Comparison of ENCODE assay signal across 10 cellular contexts in genomic region chr21:36773111-36773510, GRCh38.
DNase-seq lines count a peak whose midpoint lies in the region; ATAC-seq, FAIRE-seq and TF ChIP-seq lines count a peak whose summit lies in the region.
"Had no signal": no experiment of that assay in that cellular context is flagged by ENCODE, and none has a peak within 500 bp of the region (broad histone marks: within the 10 kb centered on the region; RNA-seq: fewer than 3 reads in every experiment).

No MANE protein-coding gene starts in this region.

- no peaks in the 10 kb centered on the region for H3K9me3 Mint-ChIP-seq in astrocyte (ENCODE audit: unreplicated experiment)
- H3K9me3 Mint-ChIP-seq in stimulated activated memory B cell treated with anti-CD40 and anti-IgM and Interleukin-4, amounts not matched to agents 10 μg/mL and 1 μg/mL and 100 μg/mL, for 72 hours = no peaks in the 10 kb centered on the region
- H3K9me3 Mint-ChIP-seq: activated B cell treated with CpG ODN at 0.5 μM for 24 hours had no signal

- FAIRE-seq in astrocyte (lab: Jason Lieb, UNC) (no peak), urothelium cell line (lab: Jason Lieb, UNC) (no peak)

- H3K79me2 ChIP-seq in astrocyte (ENCODE audit: insufficient read depth, low read length) = no peaks in the 10 kb centered on the region

- H3K36me3 Mint-ChIP-seq in astrocyte (ENCODE audit: low read depth, unreplicated experiment) = no peaks in the 10 kb centered on the region
- H3K36me3 Mint-ChIP-seq in stimulated activated memory B cell treated with anti-CD40 and anti-IgM and Interleukin-4, amounts not matched to agents 10 μg/mL and 1 μg/mL and 100 μg/mL, for 72 hours = no peaks in the 10 kb centered on the region

- H3K4me1 ChIP-seq in astrocyte (ENCODE audit: insufficient read depth, low read length) = peaks cover 28% of the 10 kb centered on the region

- H3K4me3 ChIP-seq in astrocyte (ENCODE audit: insufficient read depth, low read depth, low read length) = no peak overlapping the region

- H3K9ac ChIP-seq in astrocyte (ENCODE audit: low read length) = peak overlapping the region; percentile 32

- no peaks in the 10 kb centered on the region for H3K27me3 ChIP-seq in astrocyte (ENCODE audit: insufficient read depth, low read length)

- no peaks in the 10 kb centered on the region for H3K27me3 Mint-ChIP-seq in astrocyte (ENCODE audit: low read depth, unreplicated experiment)
- H3K27me3 Mint-ChIP-seq in stimulated activated memory B cell treated with anti-CD40 and anti-IgM and Interleukin-4, amounts not matched to agents 10 μg/mL and 1 μg/mL and 100 μg/mL, for 72 hours = no peaks in the 10 kb centered on the region
- H3K27me3 Mint-ChIP-seq: activated B cell treated with CpG ODN at 0.5 μM for 24 hours had no signal

- ATAC-seq in stimulated activated memory B cell treated with anti-CD40 and anti-IgM and Interleukin-4, amounts not matched to agents 10 μg/mL and 1 μg/mL and 100 μg/mL, for 72 hours = no peak
- ATAC-seq in GM21526 (IDR thresholded peaks at IDR 0.05; ENCODE audit: low FRiP score, unreplicated experiment) = no peak

- H3K9me3 ChIP-seq in astrocyte (ENCODE audit: insufficient read depth, low read depth, low read length) = no peaks in the 10 kb centered on the region

- H4K20me1 ChIP-seq in astrocyte (ENCODE audit: insufficient read depth, low read length) = no peaks in the 10 kb centered on the region

- DNase-seq in NCI-H2029 (lab: John Stamatoyannopoulos, UW) (peak; percentile 75), NCI-H2029 treated with DMSO at 0.1 percent for 48 hours (lab: John Stamatoyannopoulos, UW) (no peak), astrocyte (ENCODE audit: low read depth) (peak; percentile 86), iris pigment epithelial cell (ENCODE audit: low read depth) (peak; percentile 76), urothelium cell line (ENCODE audit: low spot score) (peak; percentile 22), middle frontal gyrus (ENCODE audit: extremely low spot score, low spot score) (no peak)
- DNase-seq: activated B cell treated with CpG ODN at 0.5 μM for 24 hours had no signal

- peaks cover 3% of the 10 kb centered on the region for H3K4me1 Mint-ChIP-seq in astrocyte (ENCODE audit: low read depth, unreplicated experiment)
- H3K4me1 Mint-ChIP-seq in stimulated activated memory B cell treated with anti-CD40 and anti-IgM and Interleukin-4, amounts not matched to agents 10 μg/mL and 1 μg/mL and 100 μg/mL, for 72 hours = no peaks in the 10 kb centered on the region
- H3K4me1 Mint-ChIP-seq: activated B cell treated with CpG ODN at 0.5 μM for 24 hours had no signal

- no peak overlapping the region for H3K4me3 Mint-ChIP-seq in astrocyte (ENCODE audit: unreplicated experiment)
- H3K4me3 Mint-ChIP-seq in stimulated activated memory B cell treated with anti-CD40 and anti-IgM and Interleukin-4, amounts not matched to agents 10 μg/mL and 1 μg/mL and 100 μg/mL, for 72 hours = no peak overlapping the region
- H3K4me3 Mint-ChIP-seq: activated B cell treated with CpG ODN at 0.5 μM for 24 hours had no signal

- H3K27ac Mint-ChIP-seq in astrocyte (ENCODE audit: unreplicated experiment) = no peak overlapping the region
- H3K27ac Mint-ChIP-seq in stimulated activated memory B cell treated with anti-CD40 and anti-IgM and Interleukin-4, amounts not matched to agents 10 μg/mL and 1 μg/mL and 100 μg/mL, for 72 hours = no peak overlapping the region
- H3K27ac Mint-ChIP-seq: activated B cell treated with CpG ODN at 0.5 μM for 24 hours had no signal

- TF ChIP-seq CTCF in astrocyte (IDR thresholded peaks at IDR 0.05; ENCODE audit: insufficient read depth, low read depth, low read length) = no peak

- H3K36me3 ChIP-seq in astrocyte (ENCODE audit: insufficient read depth, low read length) = no peaks in the 10 kb centered on the region

- H3K27ac ChIP-seq in astrocyte (ENCODE audit: low read depth, low read length) = peak overlapping the region; percentile 44
- H3K27ac ChIP-seq: 22Rv1 had no signal

- H2AFZ ChIP-seq in astrocyte (ENCODE audit: low read depth, low read length) = no peak overlapping the region

- peak overlapping the region; percentile 14 for H3K4me2 ChIP-seq in astrocyte (ENCODE audit: low read length)

Comparison
In these comparisons a context has a peak if more than half of its experiments do, and no peak if none do; other contexts are left out.
1. DNase-seq: peak in NCI-H2029 (single experiment), astrocyte (single experiment), iris pigment epithelial cell (single experiment) and urothelium cell line (single experiment); none in NCI-H2029 treated with DMSO at 0.1 percent for 48 hours (single experiment) and middle frontal gyrus (single experiment).